Comparison of ENCODE assay signal across 18 cellular contexts in genomic region chr1:156248323-156248683, GRCh38. TPM values are rescaled to one million over a fixed set of nuclear protein-coding genes. Genes with fewer than 3 reads are reported as not detected.
DNase-seq lines count a peak whose midpoint lies in the region; ATAC-seq, FAIRE-seq and TF ChIP-seq lines count a peak whose summit lies in the region.
"Had no signal": no experiment of that assay in that cellular context is flagged by ENCODE, and none has a peak within 500 bp of the region (broad histone marks: within the 10 kb centered on the region; RNA-seq: fewer than 3 reads in every experiment).

No MANE protein-coding gene starts in this region.

- TF ChIP-seq EP300 in HepG2 (IDR thresholded peaks at IDR 0.05; ENCODE audit: low read depth in 2 of 2, low read length in 2 of 2) = no peak
- TF ChIP-seq EP300 in HepG2 (CRISPR knock-in tag; IDR thresholded peaks at IDR 0.05; ENCODE audit: borderline replicate concordance) = no peak

- CTCF ChIA-PET in HepG2 (lab: Yijun Ruan, JAX; ENCODE audit: low intra/inter-chr PET ratio, low total read pairs) = no interaction called here

- in situ Hi-C loops in HepG2 (cut with HindIII; ENCODE audit: extremely low pct_ligation_motif_present, low pct_unique_long_range_greater_than_20kb) = no loop called here

- no peaks in the 10 kb centered on the region for H3K9me3 ChIP-seq in HepG2 (ENCODE audit: low read length)
- no peaks in the 10 kb centered on the region for H3K9me3 ChIP-seq in right lobe of liver
- no peaks in the 10 kb centered on the region for H3K9me3 ChIP-seq in RWPE2 (ENCODE audit: severe bottlenecking)
- H3K9me3 ChIP-seq in esophagus (ENCODE audit: control insufficient read depth in 2 of 2, insufficient read depth in 1 of 2, low read depth in 1 of 2, low read length in 1 of 2) = peaks cover 0 to 2% of the 10 kb centered on the region in 2 donors
- H3K9me3 ChIP-seq: thoracic aorta had no signal

- POLR2A ChIA-PET in HepG2 (lab: Yijun Ruan, JAX) = interaction anchor here (0.6 to 2.4 kb wide), 4 partner anchors 14 to 97 kb away, joined by 4 to 9 read pairs (median 6); partner anchors contain the start of genes PMF1 and SMG5

- no peak for TF ChIP-seq RAD21 in HepG2 (CRISPR knock-in tag; IDR thresholded peaks at IDR 0.05)

- FAIRE-seq in HepG2 (lab: Jason Lieb, UNC) = no peak
- FAIRE-seq: GM12891 had no signal

- TF ChIP-seq CTCF in HepG2 (CRISPR knock-in tag; IDR thresholded peaks at IDR 0.05) (no peak), right lobe of liver (IDR thresholded peaks at IDR 0.05) (no peak), RWPE2 (IDR thresholded peaks at IDR 0.05; ENCODE audit: poor library complexity, severe bottlenecking) (no peak)

- no peak overlapping the region for H2AFZ ChIP-seq in HepG2 (ENCODE audit: low read length)

- peaks cover 22 to 40% of the 10 kb centered on the region in 2 experiments; a peak in 4 of 5 replicates for H3K36me3 ChIP-seq in HepG2 (replicated peaks in 1 of 2; ENCODE audit: control insufficient read depth in 1 of 2, insufficient read depth in 2 of 2, low read length in 2 of 2)
- peaks cover 10 to 41% (median 20%) of the 10 kb centered on the region in 4 donors for H3K36me3 ChIP-seq in right lobe of liver
- peaks cover 25% of the 10 kb centered on the region for H3K36me3 ChIP-seq in RWPE2 (ENCODE audit: low read depth)
- H3K36me3 ChIP-seq in esophagus (ENCODE audit: control insufficient read depth in 2 of 2, insufficient read depth in 2 of 2, low read length in 1 of 2) = peaks cover 23 to 41% of the 10 kb centered on the region in 2 donors

- H3K27ac ChIP-seq in HepG2 (ENCODE audit: extremely low read length, insufficient read depth, low read length) = peak overlapping the region; percentile 58
- no peak overlapping the region for H3K27ac ChIP-seq in right lobe of liver
- H3K27ac ChIP-seq in RWPE2 (ENCODE audit: poor library complexity, severe bottlenecking) = no peak overlapping the region
- peak overlapping the region; percentile 11 to 44 for H3K27ac ChIP-seq in esophagus (ENCODE audit: low read depth in 2 of 2, low read length in 1 of 2)
- H3K27ac ChIP-seq: thoracic aorta had no signal

- H4K20me1 ChIP-seq in HepG2 (ENCODE audit: insufficient read depth, low read length) = no peaks in the 10 kb centered on the region

- TF ChIP-seq POLR2A in HepG2 (IDR thresholded peaks at IDR 0.05; ENCODE audit: insufficient read depth in 1 of 2, low read depth in 2 of 2, low read length in 2 of 2) (no peak), right lobe of liver (IDR thresholded peaks at IDR 0.05) (no peak)

- no TSS peak for BruUV-seq in HepG2 (replicated peaks; lab: Mats Ljungman, UMichigan)

- intact Hi-C loops in HepG2 (cut with micrococcal nuclease; ENCODE audit: unreplicated experiment) (no loop called here), right lobe of liver (cut with DNase I) (loop anchor here in 1 of 2 donors (10.0 kb wide), 1 partner anchor 114 kb away; no protein-coding TSS in a partner anchor), sciatic nerve (cut with DNase I) (no loop called here)

- DNase-seq in HepG2 (ENCODE audit: low spot score) (no peak), right lobe of liver (no peak), RWPE2 (ENCODE audit: low spot score) (no peak), sciatic nerve (ENCODE audit: low spot score) (no peak)
- DNase-seq: CD4-positive, alpha-beta T cell; central memory CD4-positive, alpha-beta T cell; effector memory CD8-positive, alpha-beta T cell; Kasumi-1; left cardiac atrium; mesendoderm; NCI-H1092 treated with DMSO at 0.1 percent for 48 hours; NCI-H2081 treated with DMSO at 0.1 percent for 48 hours; NCI-H524 treated with DMSO at 0.1 percent for 48 hours had no signal

- H3K4me1 ChIP-seq in HepG2 (ENCODE audit: insufficient read depth, low read length) = peaks cover 34% of the 10 kb centered on the region
- peaks cover 0 to 10% (median 0%) of the 10 kb centered on the region in 4 donors for H3K4me1 ChIP-seq in right lobe of liver
- H3K4me1 ChIP-seq in RWPE2 (ENCODE audit: insufficient read depth, poor library complexity, severe bottlenecking) = no peaks in the 10 kb centered on the region
- H3K4me1 ChIP-seq in esophagus (ENCODE audit: control insufficient read depth in 2 of 2, insufficient read depth in 2 of 2, low read length in 1 of 2) = peaks cover 4 to 31% of the 10 kb centered on the region in 2 donors

- H3K4me3 ChIP-seq in HepG2 (replicated peaks in 1 of 3; ENCODE audit: insufficient read depth in 1 of 3, low read depth in 2 of 3, low read length in 3 of 3) (no peak overlapping the region), right lobe of liver (no peak overlapping the region), RWPE2 (ENCODE audit: severe bottlenecking) (no peak overlapping the region), esophagus (ENCODE audit: low read depth in 1 of 2, low read length in 2 of 2) (no peak overlapping the region)
- H3K4me3 ChIP-seq: thoracic aorta had no signal

- WGBS in HepG2 (ENCODE audit: low lambda C conversion rate) = 83% methylated on average over 4 of the region's 4 CpGs
- 13% methylated on average over 1 of the region's 4 CpGs for WGBS in right lobe of liver (ENCODE audit: insufficient coverage, low coverage, low lambda C conversion rate, missing lambda C conversion rate)
- 66 to 93% methylated on average over 3 to 4 of the region's 4 CpGs for WGBS in esophagus, 2 donors

- peak overlapping the region; percentile 27; the same call in 1 of the 2 replicates for H3K4me2 ChIP-seq in HepG2 (ENCODE audit: low read depth, low read length)

- H3K27me3 ChIP-seq in HepG2 (ENCODE audit: control insufficient read depth in 1 of 2, insufficient read depth in 2 of 2, low read length in 2 of 2) (no peaks in the 10 kb centered on the region), right lobe of liver (no peaks in the 10 kb centered on the region), RWPE2 (ENCODE audit: insufficient read depth, poor library complexity, severe bottlenecking) (peaks cover 6% of the 10 kb centered on the region), esophagus (ENCODE audit: control insufficient read depth in 1 of 2, insufficient read depth in 2 of 2, low read length in 2 of 2) (no peaks in the 10 kb centered on the region)

- no peak overlapping the region for H3K9ac ChIP-seq in HepG2 (ENCODE audit: insufficient read depth, low read depth, low read length)

- ATAC-seq in HepG2 (no peak), right lobe of liver (no peak), RWPE2 (ENCODE audit: low read depth) (peak; percentile 2; the same call in 1 of the 3 replicates), sciatic nerve (no peak), GM19452 (IDR thresholded peaks at IDR 0.05; ENCODE audit: unreplicated experiment) (no peak), GM18867 (IDR thresholded peaks at IDR 0.05; ENCODE audit: unreplicated experiment) (no peak)
- ATAC-seq: effector memory CD8-positive, alpha-beta T cell had no signal

- no peaks in the 10 kb centered on the region for H3K79me2 ChIP-seq in HepG2 (ENCODE audit: insufficient read depth, low read length)

RNA-seq across cellular contexts. Expression of gene PAQR6, which starts 0.4 kb away (rescaled TPM):
- 0.14 and 0.82 TPM in 2 replicates for total RNA-seq in HepG2 (2016; rRNA removed; fragmentation: Illumina TruSeq; extraction: Trizol)
- 0.26 TPM in 1 of 2 replicates, not detected in the other for total RNA-seq in HepG2 (2016; cell fraction: cytosol; rRNA removed; fragmentation: Illumina TruSeq; extraction: Trizol; ENCODE audit: low read depth)
- 0.10 and 0.71 TPM in 2 replicates for total RNA-seq in HepG2 (2016; cell fraction: insoluble cytoplasmic fraction; rRNA removed; fragmentation: Illumina TruSeq; extraction: Trizol)
- total RNA-seq in HepG2 (2016; cell fraction: membrane; rRNA removed; fragmentation: Illumina TruSeq; extraction: Trizol) = 0.34 and 0.43 TPM in 2 replicates
- total RNA-seq in HepG2 (2016; cell fraction: nucleus; rRNA removed; fragmentation: Illumina TruSeq; extraction: Trizol) = 1.0 and 1.1 TPM in 2 replicates
- 1.4 and 2.0 TPM in 2 replicates for polyA plus RNA-seq in HepG2 (2011; rRNA removed)
- polyA plus RNA-seq in HepG2 (2011; cell fraction: cytosol; rRNA removed) = 0.21 and 0.47 TPM in 2 replicates
- polyA plus RNA-seq in HepG2 (2011; cell fraction: nucleus; rRNA removed) = 25.1 and 43.0 TPM in 2 replicates
- 2.4 and 4.5 TPM in 2 replicates for polyA plus RNA-seq in HepG2 (2012)
- 0.09 and 0.17 TPM in 2 replicates for polyA plus RNA-seq in HepG2 (2016; cell fraction: cytosol; fragmentation: Illumina TruSeq; extraction: Trizol; ENCODE audit: low read depth)
- polyA plus RNA-seq in HepG2 (2016; cell fraction: insoluble cytoplasmic fraction; fragmentation: Illumina TruSeq; extraction: Trizol; ENCODE audit: low read depth) = 0.32 and 0.57 TPM in 2 replicates
- 0.24 and 0.26 TPM in 2 replicates for polyA plus RNA-seq in HepG2 (2016; cell fraction: membrane; fragmentation: Illumina TruSeq; extraction: Trizol; ENCODE audit: low read depth)
- polyA plus RNA-seq in HepG2 (2016; cell fraction: nucleus; fragmentation: Illumina TruSeq; extraction: Trizol; ENCODE audit: insufficient read depth, low read depth) = 3.7 and 4.1 TPM in 2 replicates
- 0.98 and 1.0 TPM in 2 replicates for polyA minus RNA-seq in HepG2 (2011; rRNA and poly(A)+ RNA removed; ENCODE audit: low replicate concordance)
- 0.59 and 1.9 TPM in 2 replicates for polyA minus RNA-seq in HepG2 (2011; cell fraction: cytosol; rRNA and poly(A)+ RNA removed)
- polyA minus RNA-seq in HepG2 (2011; cell fraction: nucleus; rRNA and poly(A)+ RNA removed) = 1.9 and 2.4 TPM in 2 replicates
- total RNA-seq in right lobe of liver = 1 to 10 TPM in 3 of 6 experiments, under 1 TPM in 3; 0.43 to 4.0 (median 1.1) TPM
- 1 to 10 TPM; 3.1 to 7.7 TPM for polyA plus RNA-seq in esophagus
- total RNA-seq in sciatic nerve = 48.9 TPM

RNA-seq across cellular contexts. Expression of gene BGLAP, which starts 6.3 kb away (rescaled TPM):
- total RNA-seq in HepG2 (2016; rRNA removed; fragmentation: Illumina TruSeq; extraction: Trizol) (0.62 TPM in 1 of 2 replicates, not detected in the other), right lobe of liver (1 to 10 TPM in 3 of 6 experiments, under 1 TPM in 1, not detected in 2; 0.44 to 1.5 (median 1.2) TPM), sciatic nerve (5.1 TPM)
- not detected in 2 replicates for total RNA-seq in HepG2 (2016; cell fraction: cytosol; rRNA removed; fragmentation: Illumina TruSeq; extraction: Trizol; ENCODE audit: low read depth)
- total RNA-seq in HepG2 (2016; cell fraction: insoluble cytoplasmic fraction; rRNA removed; fragmentation: Illumina TruSeq; extraction: Trizol) = 0.32 TPM in 1 of 2 replicates, not detected in the other
- not detected in 2 replicates for total RNA-seq in HepG2 (2016; cell fraction: membrane; rRNA removed; fragmentation: Illumina TruSeq; extraction: Trizol)
- 1.1 and 1.5 TPM in 2 replicates for total RNA-seq in HepG2 (2016; cell fraction: nucleus; rRNA removed; fragmentation: Illumina TruSeq; extraction: Trizol)
- polyA plus RNA-seq in HepG2 (2011; rRNA removed) (1.4 and 1.6 TPM in 2 replicates), esophagus (under 1 TPM; 0.41 to 0.81 TPM)
- polyA plus RNA-seq in HepG2 (2011; cell fraction: cytosol; rRNA removed) = 0.29 and 0.40 TPM in 2 replicates
- 9.8 and 12.1 TPM in 2 replicates for polyA plus RNA-seq in HepG2 (2011; cell fraction: nucleus; rRNA removed)
- polyA plus RNA-seq in HepG2 (2012) = 1.3 TPM in 2 replicates
- not detected in 2 replicates for polyA plus RNA-seq in HepG2 (2016; cell fraction: cytosol; fragmentation: Illumina TruSeq; extraction: Trizol; ENCODE audit: low read depth)
- 0.29 TPM in 1 of 2 replicates, not detected in the other for polyA plus RNA-seq in HepG2 (2016; cell fraction: insoluble cytoplasmic fraction; fragmentation: Illumina TruSeq; extraction: Trizol; ENCODE audit: low read depth)
- polyA plus RNA-seq in HepG2 (2016; cell fraction: membrane; fragmentation: Illumina TruSeq; extraction: Trizol; ENCODE audit: low read depth) = not detected in 2 replicates
- polyA plus RNA-seq in HepG2 (2016; cell fraction: nucleus; fragmentation: Illumina TruSeq; extraction: Trizol; ENCODE audit: insufficient read depth, low read depth) = 2.1 TPM in 2 replicates
- polyA minus RNA-seq in HepG2 (2011; rRNA and poly(A)+ RNA removed; ENCODE audit: low replicate concordance) = 1.4 and 2.2 TPM in 2 replicates
- not detected in 2 replicates for polyA minus RNA-seq in HepG2 (2011; cell fraction: cytosol; rRNA and poly(A)+ RNA removed)
- polyA minus RNA-seq in HepG2 (2011; cell fraction: nucleus; rRNA and poly(A)+ RNA removed) = 1.9 and 2.0 TPM in 2 replicates
- total RNA-seq: thoracic aorta had no signal

RNA-seq across cellular contexts. Expression of gene SMG5, which starts 34.3 kb away (rescaled TPM):
- total RNA-seq in HepG2 (2016; rRNA removed; fragmentation: Illumina TruSeq; extraction: Trizol) (63.3 and 84.0 TPM in 2 replicates), right lobe of liver (10 to 100 TPM; 28.1 to 58.8 (median 48.2) TPM), sciatic nerve (64.0 TPM)
- total RNA-seq in HepG2 (2016; cell fraction: cytosol; rRNA removed; fragmentation: Illumina TruSeq; extraction: Trizol; ENCODE audit: low read depth) = 12.6 and 13.1 TPM in 2 replicates
- total RNA-seq in HepG2 (2016; cell fraction: insoluble cytoplasmic fraction; rRNA removed; fragmentation: Illumina TruSeq; extraction: Trizol) = 55.1 and 82.8 TPM in 2 replicates
- 44.2 and 45.4 TPM in 2 replicates for total RNA-seq in HepG2 (2016; cell fraction: membrane; rRNA removed; fragmentation: Illumina TruSeq; extraction: Trizol)
- total RNA-seq in HepG2 (2016; cell fraction: nucleus; rRNA removed; fragmentation: Illumina TruSeq; extraction: Trizol) = 75.1 and 86.3 TPM in 2 replicates
- polyA plus RNA-seq in HepG2 (2011; rRNA removed) (50.5 and 65.4 TPM in 2 replicates), esophagus (10 to 100 TPM; 34.5 to 38.6 TPM)
- polyA plus RNA-seq in HepG2 (2011; cell fraction: cytosol; rRNA removed) = 20.9 and 25.1 TPM in 2 replicates
- 352 and 450 TPM in 2 replicates for polyA plus RNA-seq in HepG2 (2011; cell fraction: nucleus; rRNA removed)
- 45.3 and 71.3 TPM in 2 replicates for polyA plus RNA-seq in HepG2 (2012)
- polyA plus RNA-seq in HepG2 (2016; cell fraction: cytosol; fragmentation: Illumina TruSeq; extraction: Trizol; ENCODE audit: low read depth) = 5.4 and 6.5 TPM in 2 replicates
- 37.6 and 46.7 TPM in 2 replicates for polyA plus RNA-seq in HepG2 (2016; cell fraction: insoluble cytoplasmic fraction; fragmentation: Illumina TruSeq; extraction: Trizol; ENCODE audit: low read depth)
- 22.0 and 23.8 TPM in 2 replicates for polyA plus RNA-seq in HepG2 (2016; cell fraction: membrane; fragmentation: Illumina TruSeq; extraction: Trizol; ENCODE audit: low read depth)
- 139 and 147 TPM in 2 replicates for polyA plus RNA-seq in HepG2 (2016; cell fraction: nucleus; fragmentation: Illumina TruSeq; extraction: Trizol; ENCODE audit: insufficient read depth, low read depth)
- 53.9 and 57.0 TPM in 2 replicates for polyA minus RNA-seq in HepG2 (2011; rRNA and poly(A)+ RNA removed; ENCODE audit: low replicate concordance)
- 10.8 and 16.1 TPM in 2 replicates for polyA minus RNA-seq in HepG2 (2011; cell fraction: cytosol; rRNA and poly(A)+ RNA removed)
- polyA minus RNA-seq in HepG2 (2011; cell fraction: nucleus; rRNA and poly(A)+ RNA removed) = 54.7 and 55.9 TPM in 2 replicates

RNA-seq across cellular contexts. Expression of gene PMF1, which starts 35.5 kb away (rescaled TPM):
- total RNA-seq in HepG2 (2016; rRNA removed; fragmentation: Illumina TruSeq; extraction: Trizol) (89.0 and 94.7 TPM in 2 replicates), right lobe of liver (10 to 100 TPM; 21.8 to 33.8 (median 24.8) TPM), sciatic nerve (37.4 TPM)
- 17.5 TPM in 2 replicates for total RNA-seq in HepG2 (2016; cell fraction: cytosol; rRNA removed; fragmentation: Illumina TruSeq; extraction: Trizol; ENCODE audit: low read depth)
- 82.4 and 93.0 TPM in 2 replicates for total RNA-seq in HepG2 (2016; cell fraction: insoluble cytoplasmic fraction; rRNA removed; fragmentation: Illumina TruSeq; extraction: Trizol)
- total RNA-seq in HepG2 (2016; cell fraction: membrane; rRNA removed; fragmentation: Illumina TruSeq; extraction: Trizol) = 27.4 and 27.7 TPM in 2 replicates
- 33.3 and 36.6 TPM in 2 replicates for total RNA-seq in HepG2 (2016; cell fraction: nucleus; rRNA removed; fragmentation: Illumina TruSeq; extraction: Trizol)
- polyA plus RNA-seq in HepG2 (2011; rRNA removed) (68.4 and 72.5 TPM in 2 replicates), esophagus (10 to 100 TPM; 67.2 to 69.0 TPM)
- 86.5 and 119 TPM in 2 replicates for polyA plus RNA-seq in HepG2 (2011; cell fraction: cytosol; rRNA removed)
- 48.8 and 52.9 TPM in 2 replicates for polyA plus RNA-seq in HepG2 (2011; cell fraction: nucleus; rRNA removed)
- polyA plus RNA-seq in HepG2 (2012) = 33.5 and 43.4 TPM in 2 replicates
- polyA plus RNA-seq in HepG2 (2016; cell fraction: cytosol; fragmentation: Illumina TruSeq; extraction: Trizol; ENCODE audit: low read depth) = 18.9 and 20.7 TPM in 2 replicates
- 86.3 and 93.3 TPM in 2 replicates for polyA plus RNA-seq in HepG2 (2016; cell fraction: insoluble cytoplasmic fraction; fragmentation: Illumina TruSeq; extraction: Trizol; ENCODE audit: low read depth)
- polyA plus RNA-seq in HepG2 (2016; cell fraction: membrane; fragmentation: Illumina TruSeq; extraction: Trizol; ENCODE audit: low read depth) = 23.3 and 27.3 TPM in 2 replicates
- 65.7 and 78.3 TPM in 2 replicates for polyA plus RNA-seq in HepG2 (2016; cell fraction: nucleus; fragmentation: Illumina TruSeq; extraction: Trizol; ENCODE audit: insufficient read depth, low read depth)
- polyA minus RNA-seq in HepG2 (2011; rRNA and poly(A)+ RNA removed; ENCODE audit: low replicate concordance) = 42.8 and 60.1 TPM in 2 replicates
- 14.4 and 17.2 TPM in 2 replicates for polyA minus RNA-seq in HepG2 (2011; cell fraction: cytosol; rRNA and poly(A)+ RNA removed)
- 15.6 and 15.8 TPM in 2 replicates for polyA minus RNA-seq in HepG2 (2011; cell fraction: nucleus; rRNA and poly(A)+ RNA removed)

RNA-seq across cellular contexts. Expression of gene TMEM79, which starts 35.8 kb away (rescaled TPM):
- total RNA-seq in HepG2 (2016; rRNA removed; fragmentation: Illumina TruSeq; extraction: Trizol) (1.0 and 1.9 TPM in 2 replicates), right lobe of liver (1 to 10 TPM in 4 of 6 experiments, under 1 TPM in 2; 0.55 to 2.1 (median 1.5) TPM), sciatic nerve (3.1 TPM)
- total RNA-seq in HepG2 (2016; cell fraction: cytosol; rRNA removed; fragmentation: Illumina TruSeq; extraction: Trizol; ENCODE audit: low read depth) = 1.1 and 1.5 TPM in 2 replicates
- 0.64 and 1.5 TPM in 2 replicates for total RNA-seq in HepG2 (2016; cell fraction: insoluble cytoplasmic fraction; rRNA removed; fragmentation: Illumina TruSeq; extraction: Trizol)
- total RNA-seq in HepG2 (2016; cell fraction: membrane; rRNA removed; fragmentation: Illumina TruSeq; extraction: Trizol) = 1.1 and 1.3 TPM in 2 replicates
- total RNA-seq in HepG2 (2016; cell fraction: nucleus; rRNA removed; fragmentation: Illumina TruSeq; extraction: Trizol) = 2.0 and 2.1 TPM in 2 replicates
- polyA plus RNA-seq in HepG2 (2011; rRNA removed) (0.99 and 1.2 TPM in 2 replicates), esophagus (100 to 1,000 TPM in 1 of 2 donors, 10 to 100 TPM in 1; 83.8 to 139 TPM)
- 0.76 and 0.85 TPM in 2 replicates for polyA plus RNA-seq in HepG2 (2011; cell fraction: cytosol; rRNA removed)
- 5.2 and 5.4 TPM in 2 replicates for polyA plus RNA-seq in HepG2 (2011; cell fraction: nucleus; rRNA removed)
- polyA plus RNA-seq in HepG2 (2012) = 1.4 and 1.9 TPM in 2 replicates
- 0.53 and 0.85 TPM in 2 replicates for polyA plus RNA-seq in HepG2 (2016; cell fraction: cytosol; fragmentation: Illumina TruSeq; extraction: Trizol; ENCODE audit: low read depth)
- polyA plus RNA-seq in HepG2 (2016; cell fraction: insoluble cytoplasmic fraction; fragmentation: Illumina TruSeq; extraction: Trizol; ENCODE audit: low read depth) = 1.1 and 1.6 TPM in 2 replicates
- 1.3 and 1.7 TPM in 2 replicates for polyA plus RNA-seq in HepG2 (2016; cell fraction: membrane; fragmentation: Illumina TruSeq; extraction: Trizol; ENCODE audit: low read depth)
- 5.3 and 6.9 TPM in 2 replicates for polyA plus RNA-seq in HepG2 (2016; cell fraction: nucleus; fragmentation: Illumina TruSeq; extraction: Trizol; ENCODE audit: insufficient read depth, low read depth)
- 2.6 and 8.0 TPM in 2 replicates for polyA minus RNA-seq in HepG2 (2011; rRNA and poly(A)+ RNA removed; ENCODE audit: low replicate concordance)
- polyA minus RNA-seq in HepG2 (2011; cell fraction: cytosol; rRNA and poly(A)+ RNA removed) = 0.40 and 0.44 TPM in 2 replicates
- polyA minus RNA-seq in HepG2 (2011; cell fraction: nucleus; rRNA and poly(A)+ RNA removed) = 3.3 and 5.2 TPM in 2 replicates

Comparison
In these comparisons a context has a peak if more than half of its experiments do, and no peak if none do; other contexts are left out.
1. H3K27ac ChIP-seq: peak in HepG2 (single experiment) and esophagus (2 of 2); none in right lobe of liver (0 of 3) and RWPE2 (single experiment).